Comparison of ENCODE assay signal across 28 cellular contexts in genomic region chr2:107392241-107392704, GRCh38.
"Had no signal": no experiment of that assay in that cellular context is flagged by ENCODE, and none has a peak within 500 bp of the region (broad histone marks: within the 10 kb centered on the region; RNA-seq: fewer than 3 reads in every experiment).

No MANE protein-coding gene starts in this region.

- H3K27ac Mint-ChIP-seq: dendritic cell treated with granulocyte-macrophage colony-stimulating factor and Interleukin-4, amounts not matched to agents 40 ng/mL and 50 ng/mL, for 4 days; endodermal cell; naive thymus-derived CD4-positive, alpha-beta T cell; progenitor cell of endocrine pancreas had no signal

- H3K27me3 ChIP-seq: colonic mucosa, gastrocnemius medialis, neutrophil, pancreas, tibial nerve, upper lobe of left lung, uterus had no signal

- H3K36me3 Mint-ChIP-seq: naive thymus-derived CD4-positive, alpha-beta T cell had no signal

- H3K27ac ChIP-seq: colonic mucosa, epithelial cell of prostate, gastrocnemius medialis, neutrophil, pancreas, thoracic aorta, tibial nerve, upper lobe of left lung, uterus had no signal

- H3K4me1 Mint-ChIP-seq: naive thymus-derived CD4-positive, alpha-beta T cell had no signal

- H3K4me2 ChIP-seq: smooth muscle cell had no signal

- ATAC-seq: esophagus mucosa; gastrocnemius medialis; naive thymus-derived CD4-positive, alpha-beta T cell; pancreas; sciatic nerve had no signal

- H3K36me3 ChIP-seq: colonic mucosa, gastrocnemius medialis, neutrophil, pancreas, thoracic aorta, tibial nerve, upper lobe of left lung, uterus had no signal

- H3K4me3 Mint-ChIP-seq: dendritic cell treated with granulocyte-macrophage colony-stimulating factor and Interleukin-4, amounts not matched to agents 40 ng/mL and 50 ng/mL, for 4 days; endodermal cell; naive thymus-derived CD4-positive, alpha-beta T cell had no signal

- H3K9me3 ChIP-seq: colonic mucosa, gastrocnemius medialis, neutrophil, pancreas, thoracic aorta, uterus had no signal

- FAIRE-seq: keratinocyte, pancreas had no signal

- H3K27me3 Mint-ChIP-seq: dendritic cell treated with granulocyte-macrophage colony-stimulating factor and Interleukin-4, amounts not matched to agents 40 ng/mL and 50 ng/mL, for 4 days; naive thymus-derived CD4-positive, alpha-beta T cell; progenitor cell of endocrine pancreas had no signal

- H3K4me1 ChIP-seq: colonic mucosa, gastrocnemius medialis, pancreas, tibial nerve, upper lobe of left lung, uterus had no signal

- DNase-seq: colonic mucosa; effector CD8-positive, alpha-beta T cell; endodermal cell; foreskin fibroblast; gastrocnemius medialis; head of caudate nucleus; mesendoderm; midbrain; naive thymus-derived CD4-positive, alpha-beta T cell; stimulated activated CD4-positive, alpha-beta T cell treated with anti-CD3 and anti-CD28 coated beads, Interleukin-12 subunit alpha, Interleukin-12 subunit beta, amount 100 ng/mL, for 4 hours; stimulated activated CD4-positive, alpha-beta T cell treated with anti-CD3 and anti-CD28 coated beads, Interleukin-1b, Interleukin-23, amount 100 ng/mL, for 48 hours; stimulated activated CD4-positive, alpha-beta T cell treated with anti-CD3 and anti-CD28 coated beads, Interleukin-4, amount 100 ng/mL, for 1 hour; stimulated activated CD8-positive, alpha-beta memory T cell treated with anti-CD3 and anti-CD28 coated beads, Interleukin-4, amount 100 ng/mL, for 48 hours; stimulated activated naive CD4-positive, alpha-beta T cell; substantia nigra; uterus had no signal

- H3K4me3 ChIP-seq: colonic mucosa, gastrocnemius medialis, pancreas, smooth muscle cell, thoracic aorta, tibial nerve, upper lobe of left lung, uterus had no signal
